In genomic region chr16:88706288-88706964, GRCh38 we compare ENCODE assay signal across 8 cellular contexts. TPM values are rescaled to one million over a fixed set of nuclear protein-coding genes. Genes with fewer than 3 reads are reported as not detected.
DNase-seq lines count a peak whose midpoint lies in the region; ATAC-seq and TF ChIP-seq lines count a peak whose summit lies in the region.

TSS of gene CTU2 (plus strand) at chr16:88706503. CDS start at chr16:88706531, 28 bp downstream.
A gene with protein sequence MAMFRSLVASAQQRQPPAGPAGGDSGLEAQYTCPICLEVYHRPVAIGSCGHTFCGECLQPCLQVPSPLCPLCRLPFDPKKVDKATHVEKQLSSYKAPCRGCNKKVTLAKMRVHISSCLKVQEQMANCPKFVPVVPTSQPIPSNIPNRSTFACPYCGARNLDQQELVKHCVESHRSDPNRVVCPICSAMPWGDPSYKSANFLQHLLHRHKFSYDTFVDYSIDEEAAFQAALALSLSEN (minus strand): TSS chr16:88706408. CDS start chr16:88706325, 83 bp downstream.

- WGBS in hepatocyte (ENCODE audit: low lambda C conversion rate, missing lambda C conversion rate) = under 1% methylated on average over 58 of the region's 76 CpGs

- in situ Hi-C loops in astrocyte of the cerebellum (cut with HindIII; ENCODE audit: low sequenced_read_pairs) = no loop called here

- no peaks in the 10 kb centered on the region for H3K9me2 ChIP-seq in hepatocyte (replicated peaks; ENCODE audit: insufficient read depth)

- TF ChIP-seq CTCF in GM12875 (IDR thresholded peaks at IDR 0.05; ENCODE audit: borderline replicate concordance, insufficient read depth, low read depth, low read length) (no peak), astrocyte of the cerebellum (IDR thresholded peaks at IDR 0.05; ENCODE audit: low read depth, low read length, missing control alignments) (no peak), hepatocyte (IDR thresholded peaks at IDR 0.05; ENCODE audit: poor library complexity) (no peak)

- peak within 1 kb of the TSS; percentile 96 for H3K4me3 ChIP-seq in GM12875 (ENCODE audit: low read depth, low read length)
- peak within 1 kb of the TSS; percentile 95 for H3K4me3 ChIP-seq in astrocyte of the cerebellum (ENCODE audit: low read depth, low read length)
- peak within 1 kb of the TSS; percentile 99 for H3K4me3 ChIP-seq in hepatocyte

- no peaks in the 10 kb centered on the region for H4K20me1 ChIP-seq in hepatocyte (ENCODE audit: insufficient read depth, poor library complexity, severe bottlenecking)

- peak within 1 kb of the TSS; percentile 97 for H3K4me2 ChIP-seq in hepatocyte

- H3K36me3 ChIP-seq in hepatocyte (replicated peaks; ENCODE audit: insufficient read depth, low read depth) = no peaks in the 10 kb centered on the region

- peak; percentile 29 for DNase-seq in NCI-H128 (lab: John Stamatoyannopoulos, UW; ENCODE audit: unreplicated experiment)
- DNase-seq in T1000 (lab: John Stamatoyannopoulos, UW) = peak; percentile 73
- DNase-seq in astrocyte of the cerebellum (ENCODE audit: low read depth) = peak; percentile 54
- DNase-seq in hepatocyte (ENCODE audit: low spot score) = peak; percentile 97
- peak; percentile 87 for DNase-seq in retina
- no peak for DNase-seq in OCI-M2 (lab: John Stamatoyannopoulos, UW; ENCODE audit: unreplicated experiment)

- H3K79me2 ChIP-seq in hepatocyte = peaks cover 35% of the 10 kb centered on the region

- H3K9me3 ChIP-seq in hepatocyte (ENCODE audit: low read depth) = no peaks in the 10 kb centered on the region

- peak; percentile 66 for ATAC-seq in HG02623 (IDR thresholded peaks at IDR 0.05; ENCODE audit: unreplicated experiment)

- no peaks in the 10 kb centered on the region for H3K27me3 ChIP-seq in hepatocyte

- peak within 1 kb of the TSS; percentile 60 for H3K27ac ChIP-seq in hepatocyte

- peaks cover 7% of the 10 kb centered on the region for H3K4me1 ChIP-seq in hepatocyte (ENCODE audit: insufficient read depth)

- H2AFZ ChIP-seq in hepatocyte = peak within 1 kb of the TSS; percentile 92

RNA-seq across cellular contexts. Expression of gene CTU2, which starts in this region (rescaled TPM):
- 5.9 and 8.9 TPM in 2 replicates for total RNA-seq in hepatocyte
- 19.5 and 21.2 TPM in 2 replicates for polyA plus RNA-seq in hepatocyte

RNA-seq across cellular contexts. Expression of the second gene that starts in this region (rescaled TPM):
- total RNA-seq in hepatocyte = 10.1 and 14.0 TPM in 2 replicates
- polyA plus RNA-seq in hepatocyte = 14.3 and 16.8 TPM in 2 replicates
